1 cellular context compared by ENCODE assay signal in genomic region chr14:103854822-103855733, GRCh38.
TF ChIP-seq lines count a peak whose summit lies in the region.

No MANE protein-coding gene starts in this region.

TF ChIP-seq in HEK293, 187 proteins besides CTCF, POLR2A, EP300 and RAD21 (continued from another document and continues in another):
- no peak for TF ChIP-seq ZBTB49 (tag by site-specific recombination; IDR thresholded peaks at IDR 0.05; ENCODE audit: low read depth)
- no peak for TF ChIP-seq ZNF530 (tag by site-specific recombination; IDR thresholded peaks at IDR 0.05; ENCODE audit: low read depth)
- TF ChIP-seq, protein P1, sequence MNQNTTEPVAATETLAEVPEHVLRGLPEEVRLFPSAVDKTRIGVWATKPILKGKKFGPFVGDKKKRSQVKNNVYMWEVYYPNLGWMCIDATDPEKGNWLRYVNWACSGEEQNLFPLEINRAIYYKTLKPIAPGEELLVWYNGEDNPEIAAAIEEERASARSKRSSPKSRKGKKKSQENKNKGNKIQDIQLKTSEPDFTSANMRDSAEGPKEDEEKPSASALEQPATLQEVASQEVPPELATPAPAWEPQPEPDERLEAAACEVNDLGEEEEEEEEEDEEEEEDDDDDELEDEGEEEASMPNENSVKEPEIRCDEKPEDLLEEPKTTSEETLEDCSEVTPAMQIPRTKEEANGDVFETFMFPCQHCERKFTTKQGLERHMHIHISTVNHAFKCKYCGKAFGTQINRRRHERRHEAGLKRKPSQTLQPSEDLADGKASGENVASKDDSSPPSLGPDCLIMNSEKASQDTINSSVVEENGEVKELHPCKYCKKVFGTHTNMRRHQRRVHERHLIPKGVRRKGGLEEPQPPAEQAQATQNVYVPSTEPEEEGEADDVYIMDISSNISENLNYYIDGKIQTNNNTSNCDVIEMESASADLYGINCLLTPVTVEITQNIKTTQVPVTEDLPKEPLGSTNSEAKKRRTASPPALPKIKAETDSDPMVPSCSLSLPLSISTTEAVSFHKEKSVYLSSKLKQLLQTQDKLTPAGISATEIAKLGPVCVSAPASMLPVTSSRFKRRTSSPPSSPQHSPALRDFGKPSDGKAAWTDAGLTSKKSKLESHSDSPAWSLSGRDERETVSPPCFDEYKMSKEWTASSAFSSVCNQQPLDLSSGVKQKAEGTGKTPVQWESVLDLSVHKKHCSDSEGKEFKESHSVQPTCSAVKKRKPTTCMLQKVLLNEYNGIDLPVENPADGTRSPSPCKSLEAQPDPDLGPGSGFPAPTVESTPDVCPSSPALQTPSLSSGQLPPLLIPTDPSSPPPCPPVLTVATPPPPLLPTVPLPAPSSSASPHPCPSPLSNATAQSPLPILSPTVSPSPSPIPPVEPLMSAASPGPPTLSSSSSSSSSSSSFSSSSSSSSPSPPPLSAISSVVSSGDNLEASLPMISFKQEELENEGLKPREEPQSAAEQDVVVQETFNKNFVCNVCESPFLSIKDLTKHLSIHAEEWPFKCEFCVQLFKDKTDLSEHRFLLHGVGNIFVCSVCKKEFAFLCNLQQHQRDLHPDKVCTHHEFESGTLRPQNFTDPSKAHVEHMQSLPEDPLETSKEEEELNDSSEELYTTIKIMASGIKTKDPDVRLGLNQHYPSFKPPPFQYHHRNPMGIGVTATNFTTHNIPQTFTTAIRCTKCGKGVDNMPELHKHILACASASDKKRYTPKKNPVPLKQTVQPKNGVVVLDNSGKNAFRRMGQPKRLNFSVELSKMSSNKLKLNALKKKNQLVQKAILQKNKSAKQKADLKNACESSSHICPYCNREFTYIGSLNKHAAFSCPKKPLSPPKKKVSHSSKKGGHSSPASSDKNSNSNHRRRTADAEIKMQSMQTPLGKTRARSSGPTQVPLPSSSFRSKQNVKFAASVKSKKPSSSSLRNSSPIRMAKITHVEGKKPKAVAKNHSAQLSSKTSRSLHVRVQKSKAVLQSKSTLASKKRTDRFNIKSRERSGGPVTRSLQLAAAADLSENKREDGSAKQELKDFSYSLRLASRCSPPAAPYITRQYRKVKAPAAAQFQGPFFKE (tag by site-specific recombination; IDR thresholded peaks at IDR 0.05; ENCODE audit: borderline replicate concordance): no peak
- TF ChIP-seq BCL11A (tag by site-specific recombination; IDR thresholded peaks at IDR 0.05; ENCODE audit: low read depth): no peak
- no peak for TF ChIP-seq SETDB1 (IDR thresholded peaks at IDR 0.05; ENCODE audit: insufficient read length, low read length)
- TF ChIP-seq ZNF184 (tag by site-specific recombination; IDR thresholded peaks at IDR 0.05): no peak
- no peak for TF ChIP-seq GLI4 (tag by site-specific recombination; IDR thresholded peaks at IDR 0.05)
- TF ChIP-seq, protein P2, sequence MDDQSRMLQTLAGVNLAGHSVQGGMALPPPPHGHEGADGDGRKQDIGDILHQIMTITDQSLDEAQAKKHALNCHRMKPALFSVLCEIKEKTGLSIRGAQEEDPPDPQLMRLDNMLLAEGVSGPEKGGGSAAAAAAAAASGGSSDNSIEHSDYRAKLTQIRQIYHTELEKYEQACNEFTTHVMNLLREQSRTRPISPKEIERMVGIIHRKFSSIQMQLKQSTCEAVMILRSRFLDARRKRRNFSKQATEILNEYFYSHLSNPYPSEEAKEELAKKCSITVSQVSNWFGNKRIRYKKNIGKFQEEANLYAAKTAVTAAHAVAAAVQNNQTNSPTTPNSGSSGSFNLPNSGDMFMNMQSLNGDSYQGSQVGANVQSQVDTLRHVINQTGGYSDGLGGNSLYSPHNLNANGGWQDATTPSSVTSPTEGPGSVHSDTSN (CRISPR knock-in tag; IDR thresholded peaks at IDR 0.05): no peak
- no peak for TF ChIP-seq ZBTB7A (tag by site-specific recombination; IDR thresholded peaks at IDR 0.05; ENCODE audit: low read depth)
- TF ChIP-seq ZNF423 (tag by site-specific recombination; IDR thresholded peaks at IDR 0.05): 0 out of 2 replicates have a peak, but pooled peaks have one; percentile 12
- 0 out of 2 replicates have a peak, but pooled peaks have one; percentile 29 for TF ChIP-seq OSR2 (tag by site-specific recombination; IDR thresholded peaks at IDR 0.05)
- TF ChIP-seq, protein P3, sequence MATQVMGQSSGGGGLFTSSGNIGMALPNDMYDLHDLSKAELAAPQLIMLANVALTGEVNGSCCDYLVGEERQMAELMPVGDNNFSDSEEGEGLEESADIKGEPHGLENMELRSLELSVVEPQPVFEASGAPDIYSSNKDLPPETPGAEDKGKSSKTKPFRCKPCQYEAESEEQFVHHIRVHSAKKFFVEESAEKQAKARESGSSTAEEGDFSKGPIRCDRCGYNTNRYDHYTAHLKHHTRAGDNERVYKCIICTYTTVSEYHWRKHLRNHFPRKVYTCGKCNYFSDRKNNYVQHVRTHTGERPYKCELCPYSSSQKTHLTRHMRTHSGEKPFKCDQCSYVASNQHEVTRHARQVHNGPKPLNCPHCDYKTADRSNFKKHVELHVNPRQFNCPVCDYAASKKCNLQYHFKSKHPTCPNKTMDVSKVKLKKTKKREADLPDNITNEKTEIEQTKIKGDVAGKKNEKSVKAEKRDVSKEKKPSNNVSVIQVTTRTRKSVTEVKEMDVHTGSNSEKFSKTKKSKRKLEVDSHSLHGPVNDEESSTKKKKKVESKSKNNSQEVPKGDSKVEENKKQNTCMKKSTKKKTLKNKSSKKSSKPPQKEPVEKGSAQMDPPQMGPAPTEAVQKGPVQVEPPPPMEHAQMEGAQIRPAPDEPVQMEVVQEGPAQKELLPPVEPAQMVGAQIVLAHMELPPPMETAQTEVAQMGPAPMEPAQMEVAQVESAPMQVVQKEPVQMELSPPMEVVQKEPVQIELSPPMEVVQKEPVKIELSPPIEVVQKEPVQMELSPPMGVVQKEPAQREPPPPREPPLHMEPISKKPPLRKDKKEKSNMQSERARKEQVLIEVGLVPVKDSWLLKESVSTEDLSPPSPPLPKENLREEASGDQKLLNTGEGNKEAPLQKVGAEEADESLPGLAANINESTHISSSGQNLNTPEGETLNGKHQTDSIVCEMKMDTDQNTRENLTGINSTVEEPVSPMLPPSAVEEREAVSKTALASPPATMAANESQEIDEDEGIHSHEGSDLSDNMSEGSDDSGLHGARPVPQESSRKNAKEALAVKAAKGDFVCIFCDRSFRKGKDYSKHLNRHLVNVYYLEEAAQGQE (tag by site-specific recombination; IDR thresholded peaks at IDR 0.05): 0 out of 2 replicates have a peak, but pooled peaks have one; percentile 16
- no peak for TF ChIP-seq ZFP41 (tag by site-specific recombination; IDR thresholded peaks at IDR 0.05; ENCODE audit: borderline replicate concordance)
- TF ChIP-seq PRDM4 (tag by site-specific recombination; IDR thresholded peaks at IDR 0.05): no peak
- TF ChIP-seq EGR2 (tag by site-specific recombination; IDR thresholded peaks at IDR 0.05; ENCODE audit: low read depth): peak; percentile 91
- no peak for TF ChIP-seq ZNF366 (tag by site-specific recombination; conservative IDR thresholded peaks at IDR 0.05)
- no peak for TF ChIP-seq ZNF169 (tag by site-specific recombination; IDR thresholded peaks at IDR 0.05)
- no peak for TF ChIP-seq MZF1 (tag by site-specific recombination; IDR thresholded peaks at IDR 0.05; ENCODE audit: borderline replicate concordance)
- no peak for TF ChIP-seq WT1 (tag by site-specific recombination; IDR thresholded peaks at IDR 0.05)
- TF ChIP-seq FEZF1 (tag by site-specific recombination; IDR thresholded peaks at IDR 0.05): no peak
- no peak for TF ChIP-seq ZNF23 (tag by site-specific recombination; IDR thresholded peaks at IDR 0.05; ENCODE audit: borderline replicate concordance)
- no peak for TF ChIP-seq ZNF416 (tag by site-specific recombination; IDR thresholded peaks at IDR 0.05)
- TF ChIP-seq YY1 (tag by site-specific recombination; IDR thresholded peaks at IDR 0.05): no peak
- no peak for TF ChIP-seq ZSCAN30 (tag by site-specific recombination; IDR thresholded peaks at IDR 0.05)
- no peak for TF ChIP-seq ZNF174 (tag by site-specific recombination; IDR thresholded peaks at IDR 0.05)
- no peak for TF ChIP-seq ZNF561 (tag by site-specific recombination; IDR thresholded peaks at IDR 0.05; ENCODE audit: borderline replicate concordance)
- peak; percentile 36 for TF ChIP-seq ZNF600 (tag by site-specific recombination; IDR thresholded peaks at IDR 0.05)
- no peak for TF ChIP-seq ZNF214 (tag by site-specific recombination; IDR thresholded peaks at IDR 0.05; ENCODE audit: borderline replicate concordance)
- no peak for TF ChIP-seq GLI2 (tag by site-specific recombination; IDR thresholded peaks at IDR 0.05; ENCODE audit: borderline replicate concordance, low read depth)
- TF ChIP-seq, protein P4, sequence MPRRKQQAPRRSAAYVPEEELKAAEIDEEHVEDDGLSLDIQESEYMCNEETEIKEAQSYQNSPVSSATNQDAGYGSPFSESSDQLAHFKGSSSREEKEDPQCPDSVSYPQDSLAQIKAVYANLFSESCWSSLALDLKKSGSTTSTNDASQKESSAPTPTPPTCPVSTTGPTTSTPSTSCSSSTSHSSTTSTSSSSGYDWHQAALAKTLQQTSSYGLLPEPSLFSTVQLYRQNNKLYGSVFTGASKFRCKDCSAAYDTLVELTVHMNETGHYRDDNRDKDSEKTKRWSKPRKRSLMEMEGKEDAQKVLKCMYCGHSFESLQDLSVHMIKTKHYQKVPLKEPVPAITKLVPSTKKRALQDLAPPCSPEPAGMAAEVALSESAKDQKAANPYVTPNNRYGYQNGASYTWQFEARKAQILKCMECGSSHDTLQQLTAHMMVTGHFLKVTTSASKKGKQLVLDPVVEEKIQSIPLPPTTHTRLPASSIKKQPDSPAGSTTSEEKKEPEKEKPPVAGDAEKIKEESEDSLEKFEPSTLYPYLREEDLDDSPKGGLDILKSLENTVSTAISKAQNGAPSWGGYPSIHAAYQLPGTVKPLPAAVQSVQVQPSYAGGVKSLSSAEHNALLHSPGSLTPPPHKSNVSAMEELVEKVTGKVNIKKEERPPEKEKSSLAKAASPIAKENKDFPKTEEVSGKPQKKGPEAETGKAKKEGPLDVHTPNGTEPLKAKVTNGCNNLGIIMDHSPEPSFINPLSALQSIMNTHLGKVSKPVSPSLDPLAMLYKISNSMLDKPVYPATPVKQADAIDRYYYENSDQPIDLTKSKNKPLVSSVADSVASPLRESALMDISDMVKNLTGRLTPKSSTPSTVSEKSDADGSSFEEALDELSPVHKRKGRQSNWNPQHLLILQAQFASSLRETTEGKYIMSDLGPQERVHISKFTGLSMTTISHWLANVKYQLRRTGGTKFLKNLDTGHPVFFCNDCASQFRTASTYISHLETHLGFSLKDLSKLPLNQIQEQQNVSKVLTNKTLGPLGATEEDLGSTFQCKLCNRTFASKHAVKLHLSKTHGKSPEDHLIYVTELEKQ (tag by site-specific recombination; IDR thresholded peaks at IDR 0.05; ENCODE audit: borderline replicate concordance): no peak
- no peak for TF ChIP-seq ZNF830 (tag by site-specific recombination; IDR thresholded peaks at IDR 0.05; ENCODE audit: low read depth)
- TF ChIP-seq ZNF510 (tag by site-specific recombination; IDR thresholded peaks at IDR 0.05; ENCODE audit: insufficient replicate concordance): no peak
- no peak for TF ChIP-seq ZNF239 (tag by site-specific recombination; IDR thresholded peaks at IDR 0.05)
- TF ChIP-seq ZNF324 (tag by site-specific recombination; IDR thresholded peaks at IDR 0.05): 0 out of 2 replicates have a peak, but pooled peaks have one; percentile 10
- no peak for TF ChIP-seq ZNF140 (tag by site-specific recombination; IDR thresholded peaks at IDR 0.05)
- no peak for TF ChIP-seq KLF16 (tag by site-specific recombination; IDR thresholded peaks at IDR 0.05)
- TF ChIP-seq ZNF404 (tag by site-specific recombination; IDR thresholded peaks at IDR 0.05): no peak
- TF ChIP-seq ZNF560 (tag by site-specific recombination; IDR thresholded peaks at IDR 0.05; ENCODE audit: borderline replicate concordance): no peak
- no peak for TF ChIP-seq ZNF394 (tag by site-specific recombination; IDR thresholded peaks at IDR 0.05; ENCODE audit: borderline replicate concordance)
- no peak for TF ChIP-seq MYNN (tag by site-specific recombination; IDR thresholded peaks at IDR 0.05; ENCODE audit: borderline replicate concordance)
- TF ChIP-seq ZNF768 (tag by site-specific recombination; IDR thresholded peaks at IDR 0.05): no peak
- TF ChIP-seq SCRT1 (tag by site-specific recombination; IDR thresholded peaks at IDR 0.05; ENCODE audit: borderline replicate concordance): no peak
